1 cellular context compared by ENCODE assay signal in genomic region chr10:48801026-48801425, GRCh38.
TF ChIP-seq lines count a peak whose summit lies in the region.

No MANE protein-coding gene starts in this region.

TF ChIP-seq in WTC11, 78 proteins besides CTCF, POLR2A, EP300 and RAD21 (continued from another document):
- no peak for TF ChIP-seq ZNF512 (CRISPR knock-in tag; IDR thresholded peaks at IDR 0.05; ENCODE audit: borderline replicate concordance)
- TF ChIP-seq GTF2I (CRISPR knock-in tag; conservative IDR thresholded peaks at IDR 0.05) = no peak
- TF ChIP-seq RELA (CRISPR knock-in tag; IDR thresholded peaks at IDR 0.05; ENCODE audit: borderline replicate concordance) = no peak
- no peak for TF ChIP-seq NR1H2 (CRISPR knock-in tag; IDR thresholded peaks at IDR 0.05)
- TF ChIP-seq NR2C2 (CRISPR knock-in tag; IDR thresholded peaks at IDR 0.05) = no peak
- TF ChIP-seq IRF1 (CRISPR knock-in tag; IDR thresholded peaks at IDR 0.05) = no peak
- no peak for TF ChIP-seq ZNF396 (CRISPR knock-in tag; IDR thresholded peaks at IDR 0.05; ENCODE audit: borderline replicate concordance)
- TF ChIP-seq ZNF423 (CRISPR knock-in tag; IDR thresholded peaks at IDR 0.05) = no peak
- TF ChIP-seq HMGA2 (CRISPR knock-in tag; IDR thresholded peaks at IDR 0.05) = no peak
- no peak for TF ChIP-seq TP53 (CRISPR knock-in tag; IDR thresholded peaks at IDR 0.05)
- no peak for TF ChIP-seq ZNF671 (CRISPR knock-in tag; IDR thresholded peaks at IDR 0.05)
- no peak for TF ChIP-seq ELF4 (CRISPR knock-in tag; IDR thresholded peaks at IDR 0.05; ENCODE audit: low read depth)
- no peak for TF ChIP-seq PRDM15 (CRISPR knock-in tag; IDR thresholded peaks at IDR 0.05)
- no peak for TF ChIP-seq GRHL2 (CRISPR knock-in tag; IDR thresholded peaks at IDR 0.05; ENCODE audit: insufficient replicate concordance, severe bottlenecking)
